14 cellular contexts compared by ENCODE assay signal in genomic region chr3:13332740-13333139, GRCh38.
A peak's percentile ranks its signal among the peaks of the same experiment; 100 is the strongest.
DNase-seq lines count a peak whose midpoint lies in the region; ATAC-seq and TF ChIP-seq lines count a peak whose summit lies in the region.
"Had no signal": no experiment of that assay in that cellular context is flagged by ENCODE, and none has a peak within 500 bp of the region (broad histone marks: within the 10 kb centered on the region; RNA-seq: fewer than 3 reads in every experiment).

No MANE protein-coding gene starts in this region.

- no peaks in the 10 kb centered on the region for H3K27me3 Mint-ChIP-seq in CD4-positive, CD25-positive, alpha-beta regulatory T cell

- peak overlapping the region; percentile 53 for H3K9ac ChIP-seq in OCI-LY1 (ENCODE audit: low read length)
- H3K9ac ChIP-seq: GM23248 had no signal

- H3K27me3 ChIP-seq in CD4-positive, CD25-positive, alpha-beta regulatory T cell (ENCODE audit: control insufficient read depth, insufficient read depth, low read length), result no peaks in the 10 kb centered on the region
- H3K27me3 ChIP-seq in OCI-LY1 (ENCODE audit: insufficient read depth, low read length), result no peaks in the 10 kb centered on the region
- H3K27me3 ChIP-seq: sigmoid colon had no signal

- no peaks in the 10 kb centered on the region for H3K9me3 ChIP-seq in CD4-positive, CD25-positive, alpha-beta regulatory T cell (ENCODE audit: control insufficient read depth in 2 of 2, low read length in 2 of 2)
- H3K9me3 ChIP-seq in OCI-LY1 (ENCODE audit: low read length), result no peaks in the 10 kb centered on the region
- H3K9me3 ChIP-seq: sigmoid colon had no signal

- H3K27ac ChIP-seq in CD4-positive, CD25-positive, alpha-beta regulatory T cell (ENCODE audit: insufficient read depth, low read length, poor library complexity, severe bottlenecking), result no peak overlapping the region
- H3K27ac ChIP-seq in OCI-LY1 (ENCODE audit: low read depth, low read length, poor library complexity, severe bottlenecking), result peak overlapping the region; percentile 95
- H3K27ac ChIP-seq: GM23248, sigmoid colon had no signal

- peaks cover 98% of the 10 kb centered on the region for H3K36me3 ChIP-seq in CD4-positive, CD25-positive, alpha-beta regulatory T cell (ENCODE audit: control insufficient read depth, insufficient read depth, low read length)
- H3K36me3 ChIP-seq in OCI-LY1 (ENCODE audit: insufficient read depth, low read length), result peaks cover 92% of the 10 kb centered on the region

- no peak for DNase-seq in CD4-positive, CD25-positive, alpha-beta regulatory T cell
- DNase-seq in left lobe of liver (ENCODE audit: low spot score) (no peak), NCI-H146 (lab: John Stamatoyannopoulos, UW) (no peak), NAMALWA (ENCODE audit: low spot score) (no peak)
- no peak for DNase-seq in effector CD8-positive, alpha-beta T cell (lab: John Stamatoyannopoulos, UW)
- DNase-seq: activated CD4-positive, alpha-beta T cell treated with anti-CD3 and anti-CD28 coated beads for 4 hours; activated gamma-delta T cell; glutamatergic neuron; GM23248; sigmoid colon had no signal

- no peak overlapping the region for H2AFZ ChIP-seq in OCI-LY1 (ENCODE audit: low read length)
- H2AFZ ChIP-seq: GM23248 had no signal

- H3K4me2 ChIP-seq in OCI-LY1 (ENCODE audit: low read length), result peak overlapping the region; percentile 24; the same call in 1 of the 2 replicates

- no peaks in the 10 kb centered on the region for H4K20me1 ChIP-seq in OCI-LY1 (ENCODE audit: insufficient read depth, low read length)

- no peaks in the 10 kb centered on the region for H3K79me2 ChIP-seq in OCI-LY1 (ENCODE audit: insufficient read depth, low read length)

- no peaks in the 10 kb centered on the region for H3K4me1 ChIP-seq in CD4-positive, CD25-positive, alpha-beta regulatory T cell (ENCODE audit: control insufficient read depth, insufficient read depth, low read length, poor library complexity, severe bottlenecking)
- peaks cover 56% of the 10 kb centered on the region for H3K4me1 ChIP-seq in OCI-LY1 (ENCODE audit: insufficient read depth, low read length, severe bottlenecking)
- H3K4me1 ChIP-seq: sigmoid colon had no signal

- TF ChIP-seq CTCF in OCI-LY1 (IDR thresholded peaks at IDR 0.05; ENCODE audit: low read length), result no peak

- H3K4me3 ChIP-seq in CD4-positive, CD25-positive, alpha-beta regulatory T cell (ENCODE audit: low read depth, low read length), result no peak overlapping the region
- no peak overlapping the region for H3K4me3 ChIP-seq in OCI-LY1 (ENCODE audit: low read depth, low read length, poor library complexity, severe bottlenecking)
- H3K4me3 ChIP-seq: GM23248, sigmoid colon had no signal

- peak overlapping the region; percentile 56 to 86 (median 62) for H3K27ac Mint-ChIP-seq in CD4-positive, CD25-positive, alpha-beta regulatory T cell

- H3K4me3 Mint-ChIP-seq in CD4-positive, CD25-positive, alpha-beta regulatory T cell, result no peak overlapping the region

- H3K9me3 Mint-ChIP-seq in CD4-positive, CD25-positive, alpha-beta regulatory T cell, result no peaks in the 10 kb centered on the region

- no peaks in the 10 kb centered on the region for H3K9me2 ChIP-seq in OCI-LY1 (ENCODE audit: low read depth, low read length)

- H3K36me3 Mint-ChIP-seq in CD4-positive, CD25-positive, alpha-beta regulatory T cell, result peaks cover 30% of the 10 kb centered on the region

- 0 out of 2 replicates have a peak, but pooled peaks cover 6% of the 10 kb centered on the region for H3F3A ChIP-seq in OCI-LY1 (ENCODE audit: insufficient read depth, low read length)

- no peak for ATAC-seq in CD4-positive, CD25-positive, alpha-beta regulatory T cell (ENCODE audit: low read depth in 2 of 2)
- ATAC-seq in GM18499 (IDR thresholded peaks at IDR 0.05; ENCODE audit: insufficient read depth, unreplicated experiment), result peak; percentile 1
- peak; percentile 42 for ATAC-seq in left lobe of liver
- ATAC-seq in GM18861 (IDR thresholded peaks at IDR 0.05; ENCODE audit: unreplicated experiment), result no peak
- ATAC-seq: left colon had no signal

- H3K4me1 Mint-ChIP-seq in CD4-positive, CD25-positive, alpha-beta regulatory T cell, result peaks cover 0 to 8% (median 3%) of the 10 kb centered on the region in 4 donors

Comparison
In these comparisons a context has a peak if more than half of its experiments do, and no peak if none do; other contexts are left out.
1. ATAC-seq: peak in GM18499 (single experiment) and left lobe of liver (single experiment); none in CD4-positive, CD25-positive, alpha-beta regulatory T cell (0 of 2) and GM18861 (single experiment).